In the genomic region with DNA sequence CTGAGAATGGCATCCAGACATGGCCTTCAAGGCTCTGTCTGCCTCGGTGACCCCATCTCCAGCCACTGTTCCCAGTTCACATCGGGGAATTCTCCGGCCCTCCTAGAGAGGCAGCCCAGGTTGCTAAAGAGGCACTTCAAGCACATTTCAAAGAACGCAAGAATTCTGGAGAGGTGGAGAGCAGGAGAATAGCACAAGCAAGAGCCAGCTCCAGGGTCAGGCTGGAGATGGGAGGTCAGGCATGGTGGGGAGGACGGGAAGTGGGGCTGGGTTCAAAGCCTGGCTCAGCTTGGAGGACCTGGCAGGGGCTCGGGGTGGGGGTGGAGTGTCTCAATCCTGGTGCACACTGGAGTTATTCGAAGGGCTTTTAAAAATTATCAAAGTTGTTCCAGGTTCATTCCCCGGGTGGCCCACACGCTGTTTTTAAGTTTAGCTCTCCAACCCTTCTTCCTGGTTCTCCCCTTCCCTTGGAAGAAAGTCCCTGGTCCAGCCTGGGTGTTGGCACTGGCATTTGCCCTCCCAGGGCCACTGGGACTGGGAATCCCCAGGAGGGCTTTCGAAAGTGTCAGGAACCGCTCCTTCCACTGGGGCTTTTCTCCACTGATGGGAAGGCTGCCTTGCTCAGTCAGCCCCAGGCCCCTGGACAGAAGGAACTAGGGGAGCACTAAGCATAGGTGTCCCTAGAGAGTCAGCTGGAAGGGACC, we compare ENCODE assay signal across 11 cellular contexts. TPM values are rescaled to one million over a fixed set of nuclear protein-coding genes. Genes with fewer than 3 reads are reported as not detected.
DNase-seq lines count a peak whose midpoint lies in the region; ATAC-seq and TF ChIP-seq lines count a peak whose summit lies in the region.
"Had no signal": no experiment of that assay in that cellular context is flagged by ENCODE, and none has a peak within 500 bp of the region (broad histone marks: within the 10 kb centered on the region; RNA-seq: fewer than 3 reads in every experiment).

No MANE protein-coding gene starts in this region.

- no peak for ATAC-seq in GM18909 (IDR thresholded peaks at IDR 0.05; ENCODE audit: poor library complexity, unreplicated experiment)
- no peak for ATAC-seq in GM19035 (IDR thresholded peaks at IDR 0.05; ENCODE audit: unreplicated experiment)

- 88 to 93% methylated on average over 7 to 11 of the region's 11 CpGs for WGBS in endodermal cell (ENCODE audit: insufficient coverage in 1 of 2, insufficient read length in 1 of 2), 2 experiments

- DNase-seq in CD8-positive, alpha-beta memory T cell, result no peak
- DNase-seq in endodermal cell (peak; percentile 38), osteocyte (ENCODE audit: extremely low spot score, unreplicated experiment) (no peak)
- DNase-seq in activated CD8-positive, alpha-beta memory T cell treated with anti-CD3 and anti-CD28 coated beads for 24 hours, result no peak
- no peak for DNase-seq in stimulated activated naive CD4-positive, alpha-beta T cell treated with Interleukin-2 at 50 U/mL for 16 hours (lab: John Stamatoyannopoulos, UW)
- DNase-seq: activated CD4-positive, CD25-positive, alpha-beta regulatory T cell; effector CD8-positive, alpha-beta T cell; NCI-H345 had no signal

- H3K9ac ChIP-seq in endodermal cell (ENCODE audit: extremely low read depth, low read length, poor library complexity, severe bottlenecking), result no peak overlapping the region

- H3K27ac Mint-ChIP-seq in CD8-positive, alpha-beta memory T cell, result peak overlapping the region in 5 of 8 donors; percentile 36 to 87 (median 82)
- H3K27ac Mint-ChIP-seq in endodermal cell (peak overlapping the region; percentile 78), osteocyte (ENCODE audit: unreplicated experiment) (peak overlapping the region; percentile 69)

- no peaks in the 10 kb centered on the region for H3K36me3 ChIP-seq in CD8-positive, alpha-beta memory T cell (ENCODE audit: insufficient read depth, low read length)
- no peaks in the 10 kb centered on the region for H3K36me3 ChIP-seq in KOPT-K1 (ENCODE audit: insufficient read depth, low read length)
- H3K36me3 ChIP-seq in endodermal cell (ENCODE audit: control insufficient read depth, insufficient read depth, low read length), result no peaks in the 10 kb centered on the region

- TF ChIP-seq CTCF in endodermal cell (conservative IDR thresholded peaks at IDR 0.05), result no peak
- TF ChIP-seq CTCF in osteocyte (IDR thresholded peaks at IDR 0.05), result no peak

- no peak overlapping the region for H3K27ac ChIP-seq in CD8-positive, alpha-beta memory T cell (ENCODE audit: low read depth, low read length)
- peak overlapping the region; percentile 54 for H3K27ac ChIP-seq in KOPT-K1 (ENCODE audit: low read depth, low read length, poor library complexity, severe bottlenecking)
- H3K27ac ChIP-seq in endodermal cell (ENCODE audit: low read depth, low read length), result peak overlapping the region; percentile 95

- H3K4me1 ChIP-seq in CD8-positive, alpha-beta memory T cell (ENCODE audit: insufficient read depth, low read length), result peaks cover 39% of the 10 kb centered on the region
- peaks cover 17% of the 10 kb centered on the region for H3K4me1 ChIP-seq in endodermal cell (ENCODE audit: control insufficient read depth, insufficient read depth, low read length)

- no peak overlapping the region for H3K4me3 ChIP-seq in CD8-positive, alpha-beta memory T cell (ENCODE audit: low read length)
- H3K4me3 ChIP-seq in endodermal cell (ENCODE audit: low read length), result no peak overlapping the region

- no peaks in the 10 kb centered on the region for H3K9me3 ChIP-seq in CD8-positive, alpha-beta memory T cell (ENCODE audit: low read length)
- no peaks in the 10 kb centered on the region for H3K9me3 ChIP-seq in KOPT-K1 (ENCODE audit: insufficient read depth, low read length, poor library complexity, severe bottlenecking)
- H3K9me3 ChIP-seq in endodermal cell (ENCODE audit: control insufficient read depth, low read length), result no peaks in the 10 kb centered on the region

- no peaks in the 10 kb centered on the region for H3K27me3 Mint-ChIP-seq in CD8-positive, alpha-beta memory T cell
- H3K27me3 Mint-ChIP-seq in endodermal cell (ENCODE audit: insufficient read depth), result no peaks in the 10 kb centered on the region
- no peaks in the 10 kb centered on the region for H3K27me3 Mint-ChIP-seq in osteocyte (ENCODE audit: unreplicated experiment)

- H3K36me3 Mint-ChIP-seq in CD8-positive, alpha-beta memory T cell, result no peaks in the 10 kb centered on the region
- H3K36me3 Mint-ChIP-seq in endodermal cell (ENCODE audit: low read depth) (no peaks in the 10 kb centered on the region), osteocyte (ENCODE audit: unreplicated experiment) (no peaks in the 10 kb centered on the region)

- H3K4me1 Mint-ChIP-seq in CD8-positive, alpha-beta memory T cell, result peaks cover 45 to 61% (median 58%) of the 10 kb centered on the region in 3 donors
- peaks cover 70% of the 10 kb centered on the region for H3K4me1 Mint-ChIP-seq in endodermal cell
- H3K4me1 Mint-ChIP-seq in osteocyte (ENCODE audit: unreplicated experiment), result peaks cover 61% of the 10 kb centered on the region

- CTCF ChIA-PET in CD8-positive, alpha-beta memory T cell (lab: Charles Lee), result no interaction called here

- H3K27me3 ChIP-seq in CD8-positive, alpha-beta memory T cell (ENCODE audit: insufficient read depth, low read length, poor library complexity, severe bottlenecking), result no peaks in the 10 kb centered on the region
- no peaks in the 10 kb centered on the region for H3K27me3 ChIP-seq in endodermal cell (ENCODE audit: control insufficient read depth, insufficient read depth, low read length, poor library complexity, severe bottlenecking)

- H3K9me3 Mint-ChIP-seq in CD8-positive, alpha-beta memory T cell, result peaks cover 0 to 2% (median 0%) of the 10 kb centered on the region in 5 donors
- no peaks in the 10 kb centered on the region for H3K9me3 Mint-ChIP-seq in endodermal cell
- H3K9me3 Mint-ChIP-seq in osteocyte (ENCODE audit: unreplicated experiment), result no peaks in the 10 kb centered on the region

- POLR2A ChIA-PET in CD8-positive, alpha-beta memory T cell (lab: Charles Lee), result no interaction called here

- peak overlapping the region in 3 of 7 donors; percentile 16 to 37 (median 32) for H3K4me3 Mint-ChIP-seq in CD8-positive, alpha-beta memory T cell
- H3K4me3 Mint-ChIP-seq in endodermal cell (no peak overlapping the region), osteocyte (ENCODE audit: unreplicated experiment) (no peak overlapping the region)

RNA-seq across cellular contexts. Expression of a gene that starts 35.8 kb away (rescaled TPM):
- 10 to 100 TPM; 13.2 TPM for total RNA-seq in CD8-positive, alpha-beta memory T cell
- 2.6 TPM for polyA plus RNA-seq in CD8-positive, alpha-beta memory T cell
- total RNA-seq in endodermal cell (10 to 100 TPM; 31.8 to 39.1 TPM), osteocyte (16.3 and 24.2 TPM in 2 replicates)
- polyA plus RNA-seq in endodermal cell (2013, experiment 1 of 2), result 37.1 TPM
- 33.8 TPM for polyA plus RNA-seq in endodermal cell (2013, experiment 2 of 2)
